In genomic region chr20:53282217-53282955, GRCh38 we compare ENCODE assay signal across 25 cellular contexts.
"Had no signal": no experiment of that assay in that cellular context is flagged by ENCODE, and none has a peak within 500 bp of the region (broad histone marks: within the 10 kb centered on the region; RNA-seq: fewer than 3 reads in every experiment).

No MANE protein-coding gene starts in this region.

- H3K36me3 ChIP-seq: spleen, transverse colon had no signal

- H3K4me3 ChIP-seq: spleen, testis, transverse colon had no signal

- H3K27ac ChIP-seq: spleen, testis, transverse colon, VCaP had no signal

- FAIRE-seq: endothelial cell of umbilical vein, kidney, TTC549 had no signal

- DNase-seq: activated CD4-positive, alpha-beta memory T cell treated with anti-CD3 and anti-CD28 coated beads, Interleukin-2, amount 10 ng/mL, durations not matched to agents 7 days and 5 days; activated CD4-positive, alpha-beta T cell treated with anti-CD3 and anti-CD28 coated beads, Interleukin-2, amount 10 ng/mL, durations not matched to agents 24 days and 14 days; activated CD8-positive, alpha-beta memory T cell treated with anti-CD3 and anti-CD28 coated beads, Interleukin-2, amount 50 U/mL, for 48 hours; activated gamma-delta T cell treated with Interleukin-2 at 50 U/mL for 16 hours; activated naive CD8-positive, alpha-beta T cell treated with anti-CD3 and anti-CD28 coated beads, Interleukin-2, amount 50 U/mL, for 24 hours; activated T-cell treated with anti-CD3 and anti-CD28 coated beads, Interleukin-2, amount 50 U/mL, for 4 hours; amygdala; caudate nucleus; cortex of kidney; effector memory CD8-positive, alpha-beta T cell; head of caudate nucleus; hippocampal formation; kidney; natural killer cell; right cardiac atrium; spleen; stimulated activated naive CD8-positive, alpha-beta T cell treated with anti-CD3 and anti-CD28 coated beads, Interleukin-15, Interleukin-2, amounts not matched to agents 100 U/mL and 50 U/mL, for 24 hours; T-helper 9 cell; testis; transverse colon had no signal

- H3K4me1 ChIP-seq: spleen, testis, transverse colon had no signal

- H3K9me3 ChIP-seq: spleen, testis, transverse colon had no signal

- H3K27me3 ChIP-seq: spleen, testis, transverse colon had no signal

- ATAC-seq: activated CD4-positive, CD25-positive, alpha-beta regulatory T cell treated with anti-CD3 and anti-CD28 coated beads, Interleukin-2, amount 50 U/mL, for 24 hours; activated naive CD8-positive, alpha-beta T cell treated with anti-CD3 and anti-CD28 coated beads, Interleukin-2, amount 50 U/mL, for 24 hours; activated T-cell treated with anti-CD3 and anti-CD28 coated beads, Interleukin-2, amount 50 U/mL, for 4 hours; activated T-helper 17 cell treated with anti-CD3 and anti-CD28 coated beads, Interleukin-2, amount 50 U/mL, for 72 hours; effector memory CD8-positive, alpha-beta T cell; natural killer cell; right cardiac atrium; stimulated activated naive CD8-positive, alpha-beta T cell treated with anti-CD3 and anti-CD28 coated beads, Interleukin-15, Interleukin-2, amounts not matched to agents 100 U/mL and 50 U/mL, for 24 hours had no signal
